11 cellular contexts compared by ENCODE assay signal in the genomic region with DNA sequence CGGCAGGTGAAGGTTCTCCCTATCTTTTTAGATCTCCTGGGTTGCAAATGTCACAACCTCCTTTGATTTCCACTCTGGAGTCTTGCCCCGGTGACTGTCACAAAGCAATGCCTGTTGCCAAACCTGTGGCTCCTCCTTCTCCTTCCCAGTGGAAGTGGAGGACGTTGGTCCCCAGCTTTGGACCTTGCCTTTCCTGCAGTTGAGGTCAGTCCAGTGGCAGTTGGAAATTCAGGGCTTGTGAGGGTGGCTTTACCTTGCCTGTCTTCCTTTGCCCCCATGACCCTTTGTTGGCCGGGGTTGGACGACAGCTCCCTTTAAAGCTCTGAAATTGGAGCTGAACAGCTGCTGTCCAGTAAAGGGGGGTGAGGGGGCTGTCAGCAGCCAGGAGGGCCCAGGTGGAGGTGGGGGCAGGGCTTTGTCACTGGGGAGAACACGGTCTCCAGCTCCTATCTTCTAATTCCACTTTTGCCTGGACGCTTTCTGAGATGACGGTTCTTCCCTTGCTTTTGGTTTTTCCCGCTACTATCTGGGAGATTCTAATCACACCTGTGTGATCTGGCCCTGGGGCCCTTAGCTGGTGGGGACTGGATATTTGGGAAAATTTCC. TPM values are rescaled to one million over a fixed set of nuclear protein-coding genes. Genes with fewer than 3 reads are reported as not detected.
DNase-seq lines count a peak whose midpoint lies in the region; ATAC-seq, FAIRE-seq and TF ChIP-seq lines count a peak whose summit lies in the region.
"Had no signal": no experiment of that assay in that cellular context is flagged by ENCODE, and none has a peak within 500 bp of the region (broad histone marks: within the 10 kb centered on the region; RNA-seq: fewer than 3 reads in every experiment).

No MANE protein-coding gene starts in this region.

- no peak for DNase-seq in IMR-90
- peak; percentile 19 for DNase-seq in dermis blood vessel endothelial cell
- no peak for DNase-seq in left lobe of liver (ENCODE audit: low spot score)
- DNase-seq in small intestine: peak; percentile 76
- DNase-seq in NCI-H446 treated with DMSO at 0.1 percent for 48 hours (lab: John Stamatoyannopoulos, UW): no peak
- DNase-seq in GM12891 (ENCODE audit: insufficient read length, low spot score): no peak
- DNase-seq: dorsolateral prefrontal cortex, NCI-H2081 treated with DMSO at 0.1 percent for 48 hours had no signal

- H2BK20ac ChIP-seq in IMR-90 (ENCODE audit: low read depth, low read length): no peak overlapping the region

- H2BK5ac ChIP-seq in IMR-90 (ENCODE audit: low read depth, low read length, poor library complexity, severe bottlenecking): no peak overlapping the region

- H3K56ac ChIP-seq in IMR-90 (ENCODE audit: extremely low read depth, insufficient read depth, low read length): no peak overlapping the region

- peak overlapping the region; percentile 52 for H2AK9ac ChIP-seq in IMR-90 (replicated peaks; ENCODE audit: low read depth, low read length, poor library complexity)

- no peak overlapping the region for H3K18ac ChIP-seq in IMR-90 (ENCODE audit: low read depth, low read length)

- H3K27ac ChIP-seq in IMR-90 (ENCODE audit: insufficient read depth, low read length) (no peak overlapping the region), small intestine (ENCODE audit: low read depth in 1 of 2, low read length in 1 of 2) (peak overlapping the region in 1 of 2 donors; percentile 58)
- H3K27ac ChIP-seq: dorsolateral prefrontal cortex had no signal

- peaks cover 20% of the 10 kb centered on the region for H4K20me1 ChIP-seq in IMR-90 (ENCODE audit: insufficient read depth, low read length)

- H3K9me3 ChIP-seq in IMR-90 (ENCODE audit: control insufficient read depth, insufficient read depth, low read length): no peaks in the 10 kb centered on the region
- H3K9me3 ChIP-seq in small intestine (ENCODE audit: control insufficient read depth, low read depth): no peaks in the 10 kb centered on the region

- no TSS peak for BruUV-seq in IMR-90 (replicated peaks; lab: Mats Ljungman, UMichigan)

- intact Hi-C loops in IMR-90 (cut with micrococcal nuclease): no loop called here

- no peak for FAIRE-seq in small intestine (lab: Jason Lieb, UNC)
- FAIRE-seq in GM12891 (lab: Jason Lieb, UNC): no peak
- FAIRE-seq: frontal cortex had no signal

- no peak overlapping the region for H3K14ac ChIP-seq in IMR-90 (replicated peaks; ENCODE audit: low read depth, low read length)

- no peak overlapping the region for H3K23ac ChIP-seq in IMR-90 (ENCODE audit: low read depth, low read length)

- TF ChIP-seq RAD21 in IMR-90 (IDR thresholded peaks at IDR 0.05; ENCODE audit: low read length): no peak

- no peak overlapping the region for H4K91ac ChIP-seq in IMR-90 (ENCODE audit: insufficient read depth, low read depth, low read length)

- dilution Hi-C loops in IMR-90 (cut with HindIII; ENCODE audit: low sequenced_read_pairs, unreplicated experiment): no loop called here

- ATAC-seq in IMR-90 (ENCODE audit: low read depth) (no peak), left lobe of liver (peak; percentile 41), GM19328 (IDR thresholded peaks at IDR 0.05; ENCODE audit: unreplicated experiment) (no peak), HG02884 (IDR thresholded peaks at IDR 0.05; ENCODE audit: unreplicated experiment) (no peak)

- H3K4me3 ChIP-seq in IMR-90 (ENCODE audit: insufficient read depth, low read depth, low read length) (no peak overlapping the region), small intestine (ENCODE audit: low read depth in 1 of 2, low read length in 2 of 2) (no peak overlapping the region)

- no peak overlapping the region for H3K4ac ChIP-seq in IMR-90 (ENCODE audit: low read depth, low read length)

- CTCF ChIA-PET in IMR-90 (lab: Yijun Ruan, JAX): no interaction called here

- H2AK5ac ChIP-seq in IMR-90 (ENCODE audit: low read depth, low read length): no peak overlapping the region

- in situ Hi-C loops in IMR-90 (cut with MboI; ENCODE audit: low sequenced_read_pairs): no loop called here

- H2AFZ ChIP-seq in IMR-90 (replicated peaks; ENCODE audit: low read length, poor library complexity): no peak overlapping the region

- H2BK120ac ChIP-seq in IMR-90 (ENCODE audit: low read depth, low read length): no peak overlapping the region

- no CpG with 5 or more reads among the region's 9 CpGs for WGBS in IMR-90 (ENCODE audit: extremely low coverage in 2 of 2, insufficient read length in 1 of 2), 2 experiments
- 50 to 55% (median 52%) methylated on average over 8 to 9 of the region's 9 CpGs for WGBS in small intestine, 3 donors

- no peaks in the 10 kb centered on the region for H3K36me3 ChIP-seq in IMR-90 (ENCODE audit: control insufficient read depth, insufficient read depth, low read length)
- H3K36me3 ChIP-seq in small intestine (ENCODE audit: control insufficient read depth in 2 of 2, insufficient read depth in 2 of 2, low read length in 2 of 2): no peaks in the 10 kb centered on the region

- peaks cover 19 to 66% of the 10 kb centered on the region in 2 experiments for H3K79me1 ChIP-seq in IMR-90 (ENCODE audit: low read depth in 1 of 2, low read length in 2 of 2)

- TF ChIP-seq POLR2A in IMR-90 (IDR thresholded peaks at IDR 0.05; ENCODE audit: low read depth, low read length): no peak
- TF ChIP-seq POLR2A in GM12891 (IDR thresholded peaks at IDR 0.05; ENCODE audit: low read depth, low read length): no peak

- H2BK15ac ChIP-seq in IMR-90 (ENCODE audit: low read depth, low read length): no peak overlapping the region

- H3K9ac ChIP-seq in IMR-90 (ENCODE audit: low read depth, low read length): no peak overlapping the region

- peaks cover 26% of the 10 kb centered on the region for H3K9me1 ChIP-seq in IMR-90 (ENCODE audit: insufficient read depth, low read length)

- H3K4me1 ChIP-seq in IMR-90 (ENCODE audit: control insufficient read depth, insufficient read depth, low read length) (peaks cover 12% of the 10 kb centered on the region), small intestine (ENCODE audit: control insufficient read depth in 2 of 2, insufficient read depth in 1 of 2, low read depth in 1 of 2, low read length in 1 of 2) (peaks cover 2 to 7% of the 10 kb centered on the region in 2 donors)

- POLR2A ChIA-PET in IMR-90 (lab: Charles Lee; ENCODE audit: unreplicated experiment): no interaction called here

- H4K5ac ChIP-seq in IMR-90 (ENCODE audit: low read depth, low read length): no peak overlapping the region

- H3K4me2 ChIP-seq in IMR-90 (ENCODE audit: low read depth, low read length): no peak overlapping the region

- no peak for TF ChIP-seq CTCF in IMR-90 (conservative IDR thresholded peaks at IDR 0.05; ENCODE audit: low read depth, low read length)

- H3K27me3 ChIP-seq in IMR-90 (ENCODE audit: control insufficient read depth, insufficient read depth, low read length): no peaks in the 10 kb centered on the region
- peaks cover 0 to 2% of the 10 kb centered on the region in 2 donors for H3K27me3 ChIP-seq in small intestine (ENCODE audit: control insufficient read depth in 2 of 2, insufficient read depth in 2 of 2, low read length in 2 of 2)

- H4K8ac ChIP-seq in IMR-90 (ENCODE audit: low read depth in 2 of 2, low read length in 2 of 2): no peak overlapping the region

TF ChIP-seq in IMR-90, 13 proteins besides CTCF, POLR2A, EP300 and RAD21:
- no peak for TF ChIP-seq RFX5 (IDR thresholded peaks at IDR 0.05; ENCODE audit: low read depth, low read length)

TF ChIP-seq in GM12891, 5 proteins besides CTCF, POLR2A, EP300 and RAD21:
- no peak for TF ChIP-seq POU2F2 (IDR thresholded peaks at IDR 0.05; ENCODE audit: low read depth, low read length)
- no peak for TF ChIP-seq POLR2AphosphoS5 (IDR thresholded peaks at IDR 0.05; ENCODE audit: low read depth, low read length)
- no peak for TF ChIP-seq SPI1 (IDR thresholded peaks at IDR 0.05; ENCODE audit: low read depth, low read length)
- no peak for TF ChIP-seq PAX5 (IDR thresholded peaks at IDR 0.05; ENCODE audit: insufficient read depth, low read length, severe bottlenecking)

RNA-seq across cellular contexts. Expression of a gene that starts 4.1 kb away (rescaled TPM):
- total RNA-seq in IMR-90 (2012; rRNA removed) (8.8 and 10.8 TPM in 2 replicates), dermis blood vessel endothelial cell (24.7 and 36.2 TPM in 2 replicates), left lobe of liver (1.6 TPM)
- polyA plus RNA-seq in IMR-90 (2012; rRNA removed) (24.9 and 30.8 TPM in 2 replicates), small intestine (10 to 100 TPM in 2 of 3 donors, 1 to 10 TPM in 1; 8.9 to 18.7 (median 11.6) TPM)
- polyA plus RNA-seq in IMR-90 (2012; cell fraction: cytosol; rRNA removed): 23.3 and 24.4 TPM in 2 replicates
- 20.3 and 37.5 TPM in 2 replicates for polyA plus RNA-seq in IMR-90 (2012; cell fraction: nucleus; rRNA removed; ENCODE audit: low replicate concordance)
- 2.6 TPM for polyA plus RNA-seq in GM12891 (2012; ENCODE audit: low read depth, missing spikeins)

Comparison
In these comparisons a context has a peak if more than half of its experiments do, and no peak if none do; other contexts are left out.
1. DNase-seq: peak in dermis blood vessel endothelial cell (single experiment) and small intestine (single experiment); none in IMR-90 (single experiment), left lobe of liver (single experiment), NCI-H446 treated with DMSO at 0.1 percent for 48 hours (single experiment) and GM12891 (single experiment).